15 cellular contexts compared by ENCODE assay signal in genomic region chrX:71623714-71624113, GRCh38. TPM values are rescaled to one million over a fixed set of nuclear protein-coding genes. Genes with fewer than 3 reads are reported as not detected.
DNase-seq lines count a peak whose midpoint lies in the region; ATAC-seq and TF ChIP-seq lines count a peak whose summit lies in the region.
"Had no signal": no experiment of that assay in that cellular context is flagged by ENCODE, and none has a peak within 500 bp of the region (broad histone marks: within the 10 kb centered on the region; RNA-seq: fewer than 3 reads in every experiment).

No MANE protein-coding gene starts in this region.

- no peaks in the 10 kb centered on the region for H3K27me3 ChIP-seq in tibial artery

- peak overlapping the region; percentile 78 to 85 for H3K4me3 Mint-ChIP-seq in activated T-cell treated with anti-CD3 and anti-CD28 coated beads, Interleukin-2, amount 50 U/mL, for 72 hours
- peak overlapping the region in 3 of 8 donors; percentile 17 to 41 (median 34) for H3K4me3 Mint-ChIP-seq in naive B cell

- H3K4me1 Mint-ChIP-seq in activated T-cell treated with anti-CD3 and anti-CD28 coated beads, Interleukin-2, amount 50 U/mL, for 72 hours (ENCODE audit: low read depth), result peaks cover 52% of the 10 kb centered on the region
- H3K4me1 Mint-ChIP-seq in naive B cell, result peaks cover 26 to 42% (median 30%) of the 10 kb centered on the region in 3 donors

- peak overlapping the region; percentile 94 for H3K27ac Mint-ChIP-seq in activated T-cell treated with anti-CD3 and anti-CD28 coated beads, Interleukin-2, amount 50 U/mL, for 72 hours
- H3K27ac Mint-ChIP-seq in naive B cell, result peak overlapping the region in 4 of 6 donors; percentile 33 to 91 (median 64)

- intact Hi-C loops in tibial artery (cut with DNase I; ENCODE audit: low total_unique reads), result no loop called here

- H3K9me3 ChIP-seq in tibial artery, result no peaks in the 10 kb centered on the region

- no peaks in the 10 kb centered on the region for H3K36me3 ChIP-seq in tibial artery

- ATAC-seq in GM19035 (IDR thresholded peaks at IDR 0.05; ENCODE audit: unreplicated experiment) (peak; percentile 31), naive B cell (ENCODE audit: low read depth in 2 of 2) (peak in 1 of 2 donors; percentile 20), HG02798 (IDR thresholded peaks at IDR 0.05; ENCODE audit: poor library complexity, unreplicated experiment) (no peak)
- peak in 1 of 2 donors; percentile 16 for ATAC-seq in activated T-cell treated with anti-CD3 and anti-CD28 coated beads, Interleukin-2, amount 50 U/mL, for 72 hours (replicated peaks in 1 of 2)
- ATAC-seq: Right ventricle myocardium inferior had no signal

- no peak overlapping the region for H3K4me3 ChIP-seq in tibial artery

- H3K27ac ChIP-seq in C4-2B, result peak overlapping the region; percentile 86
- H3K27ac ChIP-seq in tibial artery, result peak overlapping the region in 1 of 2 donors; percentile 65

- no peaks in the 10 kb centered on the region for H3K9me3 Mint-ChIP-seq in activated T-cell treated with anti-CD3 and anti-CD28 coated beads, Interleukin-2, amount 50 U/mL, for 72 hours
- peaks cover 0 to 2% (median 0%) of the 10 kb centered on the region in 7 donors for H3K9me3 Mint-ChIP-seq in naive B cell

- H3K27me3 Mint-ChIP-seq in activated T-cell treated with anti-CD3 and anti-CD28 coated beads, Interleukin-2, amount 50 U/mL, for 72 hours (ENCODE audit: low read depth), result no peaks in the 10 kb centered on the region
- H3K27me3 Mint-ChIP-seq in naive B cell, result no peaks in the 10 kb centered on the region

- TF ChIP-seq CTCF in C4-2B (conservative IDR thresholded peaks at IDR 0.05), result no peak
- no peak for TF ChIP-seq CTCF in tibial artery (IDR thresholded peaks at IDR 0.05)

- DNase-seq in activated T-cell treated with anti-CD3 and anti-CD28 coated beads, Interleukin-2, amount 50 U/mL, for 72 hours, result peak in 1 of 2 donors; percentile 22
- DNase-seq in naive B cell (no peak), tibial artery (no peak), NCI-H1092 (lab: John Stamatoyannopoulos, UW) (no peak), NCI-H69 (lab: John Stamatoyannopoulos, UW) (no peak)
- DNase-seq: activated CD4-positive, CD25-positive, alpha-beta regulatory T cell; dermis blood vessel endothelial cell; NCI-H226 had no signal

- peaks cover 0 to 2% of the 10 kb centered on the region in 2 donors for H3K36me3 Mint-ChIP-seq in activated T-cell treated with anti-CD3 and anti-CD28 coated beads, Interleukin-2, amount 50 U/mL, for 72 hours (ENCODE audit: insufficient read depth in 2 of 2)
- no peaks in the 10 kb centered on the region for H3K36me3 Mint-ChIP-seq in naive B cell

- H3K4me1 ChIP-seq in tibial artery, result peaks cover 0 to 20% (median 8%) of the 10 kb centered on the region in 4 donors

RNA-seq across cellular contexts. Expression of gene CXCR3, which starts 5.4 kb away (rescaled TPM):
- 10 to 100 TPM in 1 of 2 donors, 1 to 10 TPM in 1; 8.8 to 14.6 TPM for total RNA-seq in activated T-cell treated with anti-CD3 and anti-CD28 coated beads, Interleukin-2, amount 50 U/mL, for 72 hours
- 1 to 10 TPM in 4 of 6 donors, under 1 TPM in 1, not detected in 1; 0.93 to 5.5 (median 1.9) TPM for polyA plus RNA-seq in naive B cell (ENCODE audit: low read depth in 6 of 6)
- total RNA-seq: dermis blood vessel endothelial cell, fibroblast of villous mesenchyme, G401, kidney epithelial cell had no signal

RNA-seq across cellular contexts. Expression of gene GCNA, which starts 45.5 kb away (rescaled TPM):
- 1 to 10 TPM; 6.9 to 8.4 TPM for total RNA-seq in activated T-cell treated with anti-CD3 and anti-CD28 coated beads, Interleukin-2, amount 50 U/mL, for 72 hours
- under 1 TPM in 3 of 6 donors, not detected in 3; 0.16 to 0.52 (median 0.19) TPM for polyA plus RNA-seq in naive B cell (ENCODE audit: low read depth in 6 of 6)
